In genomic region chr22:48739348-48740085, GRCh38 we compare ENCODE assay signal across 13 cellular contexts.
"Had no signal": no experiment of that assay in that cellular context is flagged by ENCODE, and none has a peak within 500 bp of the region (broad histone marks: within the 10 kb centered on the region; RNA-seq: fewer than 3 reads in every experiment).

No MANE protein-coding gene starts in this region.

- H3K9me3 ChIP-seq: colonic mucosa, esophagus muscularis mucosa, sigmoid colon, thoracic aorta had no signal

- H3K4me1 ChIP-seq: colonic mucosa, esophagus muscularis mucosa, sigmoid colon, stomach had no signal

- H3K27me3 ChIP-seq: cardiac muscle cell, colonic mucosa, sigmoid colon had no signal

- DNase-seq: activated CD4-positive, alpha-beta T cell treated with anti-CD3 and anti-CD28 coated beads, Interleukin-2, amount 50 U/mL, for 1 hour; activated CD8-positive, alpha-beta memory T cell treated with anti-CD3 and anti-CD28 coated beads for 24 hours; activated naive CD4-positive, alpha-beta T cell; colonic mucosa; hypothalamus; stimulated activated CD4-positive, alpha-beta T cell treated with anti-CD3 and anti-CD28 coated beads, Interleukin-2, amount 100 ng/mL, for 24 hours; T-helper 2 cell had no signal

- H3K36me3 ChIP-seq: cardiac muscle cell, colonic mucosa, esophagus muscularis mucosa, sigmoid colon, stomach, thoracic aorta had no signal

- H3K4me3 Mint-ChIP-seq: nephron had no signal

- H3K27ac ChIP-seq: cardiac muscle cell, colonic mucosa, esophagus muscularis mucosa, sigmoid colon, stomach, thoracic aorta had no signal

- H3K4me1 Mint-ChIP-seq: nephron had no signal

- H3K9me3 Mint-ChIP-seq: nephron had no signal

- H3K27ac Mint-ChIP-seq: nephron had no signal

- H3K4me3 ChIP-seq: cardiac muscle cell, colonic mucosa, esophagus muscularis mucosa, sigmoid colon, stomach, thoracic aorta had no signal
